In the genomic region with DNA sequence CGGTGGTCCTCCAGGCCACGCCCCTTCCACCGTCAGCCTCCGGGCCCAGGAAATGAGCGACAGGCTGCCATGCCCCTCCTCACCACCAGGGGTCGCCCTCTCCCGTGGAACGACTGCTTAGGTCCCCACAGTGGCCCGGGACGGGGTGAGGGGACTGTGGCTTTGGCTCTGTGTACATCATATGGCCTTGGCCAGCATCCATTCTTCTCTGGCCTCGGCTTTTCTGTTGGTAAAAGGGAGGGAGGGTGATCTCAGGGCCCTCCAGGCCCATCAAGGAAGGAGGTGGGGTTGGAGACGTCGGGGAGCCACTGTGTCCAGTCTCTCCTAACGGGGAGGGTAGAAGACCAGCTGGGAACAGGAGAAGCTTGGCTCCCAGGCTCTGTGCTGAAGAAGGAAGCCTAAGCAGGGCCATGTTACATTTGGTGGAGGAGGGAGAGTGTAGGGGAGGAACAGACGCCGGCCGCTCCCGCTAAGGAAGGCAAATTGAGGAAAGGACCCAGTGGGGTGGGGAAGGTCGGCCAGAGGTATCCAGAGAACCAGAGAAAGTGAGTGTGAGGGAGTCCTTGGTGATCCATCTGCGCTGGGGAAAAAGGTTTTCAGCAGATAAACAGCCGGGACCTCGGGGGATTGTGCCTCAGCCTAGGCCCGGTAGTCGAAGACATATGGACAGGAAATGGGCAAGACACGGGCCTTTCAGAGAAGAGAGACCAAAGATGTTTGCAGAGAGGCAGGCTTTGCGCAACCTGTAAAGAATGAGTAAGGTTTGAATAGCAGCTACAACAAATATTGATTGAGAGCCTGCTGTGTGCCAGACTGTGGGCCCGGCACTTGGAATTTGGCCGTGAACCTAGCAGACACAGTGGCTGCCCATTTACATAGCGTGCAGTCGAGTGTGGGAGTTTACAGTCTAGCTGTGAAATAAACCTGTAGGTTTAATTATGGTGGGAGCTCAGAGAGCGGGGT, we compare ENCODE assay signal across 8 cellular contexts. TPM values are rescaled to one million over a fixed set of nuclear protein-coding genes. Genes with fewer than 3 reads are reported as not detected.
DNase-seq lines count a peak whose midpoint lies in the region; ATAC-seq and TF ChIP-seq lines count a peak whose summit lies in the region.

No MANE protein-coding gene starts in this region.

- H3K27ac ChIP-seq in coronary artery (peak overlapping the region; percentile 57 to 97), right lobe of liver (peak overlapping the region; percentile 75 to 90 (median 78))

- no peak overlapping the region for H3K4me3 ChIP-seq in AG10803 (ENCODE audit: low read length)
- peak overlapping the region; percentile 63 for H3K4me3 ChIP-seq in coronary artery
- peak overlapping the region in 2 of 3 donors; percentile 8 to 19 for H3K4me3 ChIP-seq in right lobe of liver

- ATAC-seq in GM19023 (IDR thresholded peaks at IDR 0.05; ENCODE audit: unreplicated experiment) (peak; percentile 58), HG03378 (IDR thresholded peaks at IDR 0.05; ENCODE audit: unreplicated experiment) (peak; percentile 67), right lobe of liver (peak; percentile 74 to 83 (median 80))

- peak overlapping the region; percentile 38 for H3K4me3 Mint-ChIP-seq in activated CD4-positive, alpha-beta T cell treated with anti-CD3 and anti-CD28 coated beads, Interleukin-2, amount 10 ng/mL, durations not matched to agents 7 days and 5 days

- no peaks in the 10 kb centered on the region for H3K27me3 ChIP-seq in right lobe of liver

- no peaks in the 10 kb centered on the region for H3K9me3 Mint-ChIP-seq in activated CD4-positive, alpha-beta T cell treated with anti-CD3 and anti-CD28 coated beads, Interleukin-2, amount 10 ng/mL, durations not matched to agents 7 days and 5 days

- 14% methylated on average over 28 of the region's 31 CpGs for WGBS in right lobe of liver (ENCODE audit: insufficient coverage, low coverage, low lambda C conversion rate, missing lambda C conversion rate)

- POLR2A ChIA-PET in activated CD4-positive, alpha-beta T cell treated with anti-CD3 and anti-CD28 coated beads, Interleukin-2, amount 10 ng/mL, durations not matched to agents 7 days and 5 days (lab: Charles Lee): interaction anchor here (0.6 kb wide), 1 partner anchor 170 kb away, joined by 4 read pairs; no protein-coding TSS in a partner anchor

- no peaks in the 10 kb centered on the region for H3K36me3 ChIP-seq in right lobe of liver

- intact Hi-C loops in right lobe of liver (cut with DNase I): loop anchor here in 1 of 2 donors (5.0 kb wide), 1 partner anchor 131 kb away; no protein-coding TSS in a partner anchor

- H3K4me1 ChIP-seq in right lobe of liver: peaks cover 4 to 61% (median 34%) of the 10 kb centered on the region in 4 donors

- H3K36me3 Mint-ChIP-seq in activated CD4-positive, alpha-beta T cell treated with anti-CD3 and anti-CD28 coated beads, Interleukin-2, amount 10 ng/mL, durations not matched to agents 7 days and 5 days (ENCODE audit: low read depth): no peaks in the 10 kb centered on the region

- H3K27me3 Mint-ChIP-seq in activated CD4-positive, alpha-beta T cell treated with anti-CD3 and anti-CD28 coated beads, Interleukin-2, amount 10 ng/mL, durations not matched to agents 7 days and 5 days: no peaks in the 10 kb centered on the region

- DNase-seq in AG10803 (ENCODE audit: low read depth) (peak; percentile 79), NCI-H446 treated with DMSO at 0.1 percent for 48 hours (lab: John Stamatoyannopoulos, UW) (peak; percentile 88), coronary artery (ENCODE audit: low spot score) (peak; percentile 90), right lobe of liver (peak; percentile 88 to 95 (median 91))
- DNase-seq in activated CD4-positive, alpha-beta T cell treated with anti-CD3 and anti-CD28 coated beads, Interleukin-2, amount 10 ng/mL, durations not matched to agents 7 days and 5 days: peak; percentile 90
- DNase-seq in stimulated activated CD4-positive, alpha-beta T cell treated with anti-CD3 and anti-CD28 coated beads, TNF-alpha, amount 100 ng/mL, for 1 hour (ENCODE audit: low read depth in 3 of 3, low spot score in 1 of 3): peak; percentile 74 to 96 (median 82)

- CTCF ChIA-PET in activated CD4-positive, alpha-beta T cell treated with anti-CD3 and anti-CD28 coated beads, Interleukin-2, amount 10 ng/mL, durations not matched to agents 7 days and 5 days (lab: Charles Lee): interaction anchor here (0.7 to 4.5 kb wide), 13 partner anchors 8 to 216 kb away, joined by 3 to 65 read pairs (median 4); a partner anchor contains a TSS

- H3K9me3 ChIP-seq in right lobe of liver: no peaks in the 10 kb centered on the region

- peak overlapping the region; percentile 100 for H3K27ac Mint-ChIP-seq in activated CD4-positive, alpha-beta T cell treated with anti-CD3 and anti-CD28 coated beads, Interleukin-2, amount 10 ng/mL, durations not matched to agents 7 days and 5 days

- TF ChIP-seq POLR2A in right lobe of liver (IDR thresholded peaks at IDR 0.05): no peak

- H3K4me1 Mint-ChIP-seq in activated CD4-positive, alpha-beta T cell treated with anti-CD3 and anti-CD28 coated beads, Interleukin-2, amount 10 ng/mL, durations not matched to agents 7 days and 5 days: peaks cover 35% of the 10 kb centered on the region

- peak; percentile 96 for TF ChIP-seq CTCF in AG10803 (conservative IDR thresholded peaks at IDR 0.05; ENCODE audit: low read length)
- TF ChIP-seq CTCF in coronary artery (IDR thresholded peaks at IDR 0.05): peak; percentile 96
- peak; percentile 99 to 100 (median 100) for TF ChIP-seq CTCF in right lobe of liver (IDR thresholded peaks at IDR 0.05)

RNA-seq across cellular contexts. Expression of a gene that starts 2.5 kb away (rescaled TPM):
- under 1 TPM; 0.10 to 0.77 TPM for total RNA-seq in activated CD4-positive, alpha-beta T cell treated with anti-CD3 and anti-CD28 coated beads, Interleukin-2, amount 10 ng/mL, durations not matched to agents 7 days and 5 days
- total RNA-seq in right lobe of liver: 1 to 10 TPM in 3 of 6 experiments, under 1 TPM in 1, not detected in 2; 0.40 to 3.7 (median 2.3) TPM

RNA-seq across cellular contexts. Expression of a gene that starts 10.9 kb away (rescaled TPM):
- total RNA-seq in activated CD4-positive, alpha-beta T cell treated with anti-CD3 and anti-CD28 coated beads, Interleukin-2, amount 10 ng/mL, durations not matched to agents 7 days and 5 days: 100 to 1,000 TPM; 299 to 387 TPM
- 10 to 100 TPM in 3 of 6 experiments, 1 to 10 TPM in 3; 3.3 to 17.4 (median 9.9) TPM for total RNA-seq in right lobe of liver

Comparison
In these comparisons a context has a peak if more than half of its experiments do, and no peak if none do; other contexts are left out.
1. RNA of a gene that starts 10.9 kb away (total RNA-seq): 299 to 387 TPM in activated CD4-positive, alpha-beta T cell treated with anti-CD3 and anti-CD28 coated beads, Interleukin-2, amount 10 ng/mL, durations not matched to agents 7 days and 5 days; 3.3 to 17.4 TPM in right lobe of liver; every median in the first group is over 10 times any median in the second.
2. Peak in every context shown above with its lines, with median percentiles within 50 percentile points of each other: DNase-seq, CTCF ChIP-seq and ATAC-seq.